22 cellular contexts compared by ENCODE assay signal in genomic region chr2:7924033-7924762, GRCh38.
"Had no signal": no experiment of that assay in that cellular context is flagged by ENCODE, and none has a peak within 500 bp of the region (broad histone marks: within the 10 kb centered on the region; RNA-seq: fewer than 3 reads in every experiment).

No MANE protein-coding gene starts in this region.

- H3K27ac Mint-ChIP-seq: activated CD4-positive, alpha-beta T cell treated with anti-CD3 and anti-CD28 coated beads, Interleukin-2, amount 10 ng/mL, durations not matched to agents 7 days and 5 days had no signal

- H3K36me3 Mint-ChIP-seq: activated naive CD4-positive, alpha-beta T cell treated with anti-CD3 and anti-CD28 coated beads, Interleukin-2, amount 50 U/mL, for 24 hours had no signal

- H3K27ac ChIP-seq: breast epithelium, Peyer's patch, RWPE1, SJSA1 had no signal

- DNase-seq: activated CD4-positive, alpha-beta T cell treated with anti-CD3 and anti-CD28 coated beads, Interleukin-2, amount 10 ng/mL, durations not matched to agents 7 days and 5 days; activated CD8-positive, alpha-beta memory T cell treated with anti-CD3 and anti-CD28 coated beads for 24 hours; activated effector memory CD4-positive, alpha-beta T cell treated with Interleukin-2 at 50 U/mL for 16 hours; activated naive CD4-positive, alpha-beta T cell; aorta; caudate nucleus; KBM-7; NCI-H1048; NCI-H1694; NCI-H2029; NCI-H2107; NCI-H510A treated with DMSO at 0.1 percent for 48 hours; NCI-H69; Peyer's patch; SHP77; SW 1271 had no signal

- H3K4me1 Mint-ChIP-seq: activated CD4-positive, alpha-beta T cell treated with anti-CD3 and anti-CD28 coated beads, Interleukin-2, amount 10 ng/mL, durations not matched to agents 7 days and 5 days; activated naive CD4-positive, alpha-beta T cell treated with anti-CD3 and anti-CD28 coated beads, Interleukin-2, amount 50 U/mL, for 24 hours had no signal

- H3K9me3 Mint-ChIP-seq: activated naive CD4-positive, alpha-beta T cell treated with anti-CD3 and anti-CD28 coated beads, Interleukin-2, amount 50 U/mL, for 24 hours had no signal

- H3K9me3 ChIP-seq: Peyer's patch, SJSA1 had no signal

- H3K27me3 Mint-ChIP-seq: activated CD4-positive, alpha-beta T cell treated with anti-CD3 and anti-CD28 coated beads, Interleukin-2, amount 10 ng/mL, durations not matched to agents 7 days and 5 days; activated naive CD4-positive, alpha-beta T cell treated with anti-CD3 and anti-CD28 coated beads, Interleukin-2, amount 50 U/mL, for 24 hours had no signal

- H3K27me3 ChIP-seq: breast epithelium, Peyer's patch, SJSA1 had no signal

- H3K4me3 ChIP-seq: breast epithelium, Peyer's patch, SJSA1 had no signal

- H3K4me1 ChIP-seq: breast epithelium, Peyer's patch, SJSA1 had no signal

- H3K4me3 Mint-ChIP-seq: activated CD4-positive, alpha-beta T cell treated with anti-CD3 and anti-CD28 coated beads, Interleukin-2, amount 10 ng/mL, durations not matched to agents 7 days and 5 days; activated naive CD4-positive, alpha-beta T cell treated with anti-CD3 and anti-CD28 coated beads, Interleukin-2, amount 50 U/mL, for 24 hours had no signal

- ATAC-seq: activated CD4-positive, CD25-positive, alpha-beta regulatory T cell treated with anti-CD3 and anti-CD28 coated beads, Interleukin-2, amount 50 U/mL, for 24 hours; SK-N-SH treated with all-trans-retinoic acid at 6 μM for 48 hours had no signal

- H3K36me3 ChIP-seq: breast epithelium, Peyer's patch, SJSA1 had no signal
